In the genomic region with DNA sequence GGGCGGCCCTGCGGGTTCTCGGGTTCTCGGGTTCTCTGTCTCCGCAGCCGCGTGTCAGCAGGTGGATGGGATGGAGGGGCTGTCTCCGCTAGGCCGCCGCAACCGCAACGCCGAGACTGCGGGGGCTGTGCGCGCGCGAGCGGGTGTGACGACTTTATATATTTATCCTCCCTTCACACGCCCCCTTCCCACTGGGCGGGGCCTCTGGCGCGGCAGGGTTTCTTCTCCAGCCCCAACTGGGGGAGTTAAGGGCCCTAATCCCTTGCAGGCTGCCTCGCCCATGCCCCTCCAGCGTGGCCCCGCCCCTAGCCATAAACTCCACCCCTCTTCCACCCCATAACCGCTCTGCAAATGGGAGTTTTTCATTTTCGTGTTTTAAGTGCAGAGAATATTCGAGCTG, we compare ENCODE assay signal across 9 cellular contexts. TPM values are rescaled to one million over a fixed set of nuclear protein-coding genes. Genes with fewer than 3 reads are reported as not detected.
A peak's percentile ranks its signal among the peaks of the same experiment; 100 is the strongest.
DNase-seq lines count a peak whose midpoint lies in the region; ATAC-seq and TF ChIP-seq lines count a peak whose summit lies in the region.
"Had no signal": no experiment of that assay in that cellular context is flagged by ENCODE, and none has a peak within 500 bp of the region (broad histone marks: within the 10 kb centered on the region; RNA-seq: fewer than 3 reads in every experiment).

No MANE protein-coding gene starts in this region.

- H4K91ac ChIP-seq in H9 (ENCODE audit: insufficient read length, low read depth, low read length) = no peak overlapping the region

- H3K4me1 ChIP-seq in H9 (ENCODE audit: insufficient read depth, low read length) (peaks cover 10% of the 10 kb centered on the region; the same call in 1 of the 2 replicates), hepatocyte (ENCODE audit: insufficient read depth) (peaks cover 9% of the 10 kb centered on the region), spleen (peaks cover 5 to 28% (median 17%) of the 10 kb centered on the region in 6 donors)

- TF ChIP-seq CTCF in H9 (conservative IDR thresholded peaks at IDR 0.05) (no peak), hepatocyte (IDR thresholded peaks at IDR 0.05; ENCODE audit: poor library complexity) (no peak), spleen (IDR thresholded peaks at IDR 0.05 in 8 of 11, conservative IDR thresholded peaks at IDR 0.05 in 3 of 11) (no peak)

- no peak overlapping the region for H2BK120ac ChIP-seq in H9 (ENCODE audit: low read depth, low read length, poor library complexity, severe bottlenecking)

- H2AK5ac ChIP-seq in H9 (ENCODE audit: insufficient read length, low read length) = no peak overlapping the region

- H3K4me2 ChIP-seq in H9 (ENCODE audit: insufficient read depth, insufficient read length, low read length) = peak overlapping the region; percentile 90
- peak overlapping the region; percentile 68 for H3K4me2 ChIP-seq in hepatocyte
- H3K4me2 ChIP-seq: KMS-11 had no signal

- no peak overlapping the region for H3T11ph ChIP-seq in H9 (ENCODE audit: low read length)

- H3K9me3 ChIP-seq in H9 (ENCODE audit: control insufficient read depth, low read depth, low read length) = no peaks in the 10 kb centered on the region
- no peaks in the 10 kb centered on the region for H3K9me3 ChIP-seq in T-helper 17 cell (ENCODE audit: control insufficient read depth, low read length, poor library complexity, severe bottlenecking)
- no peaks in the 10 kb centered on the region for H3K9me3 ChIP-seq in hepatocyte (ENCODE audit: low read depth)
- H3K9me3 ChIP-seq in spleen = no peaks in the 10 kb centered on the region

- no peak overlapping the region for H3K23ac ChIP-seq in H9 (ENCODE audit: insufficient read length, low read depth, low read length)

- no peak for TF ChIP-seq POLR2A in spleen (IDR thresholded peaks at IDR 0.05)

- H3K79me1 ChIP-seq in H9 (ENCODE audit: insufficient read depth, low read depth, low read length, poor library complexity, severe bottlenecking) = no peaks in the 10 kb centered on the region

- no peak overlapping the region for H3K27ac ChIP-seq in H9 (ENCODE audit: insufficient read length, low read depth, low read length)
- no peak overlapping the region for H3K27ac ChIP-seq in hepatocyte
- H3K27ac ChIP-seq in spleen = peak overlapping the region in 4 of 8 donors; percentile 30 to 69 (median 36)
- H3K27ac ChIP-seq: KMS-11 had no signal

- H3K27me3 Mint-ChIP-seq in H9 (ENCODE audit: low read depth) = peaks cover 87% of the 10 kb centered on the region
- H3K27me3 Mint-ChIP-seq in T-helper 17 cell = peaks cover 79% of the 10 kb centered on the region

- H3K9me3 Mint-ChIP-seq in H9 = peaks cover 0 to 3% of the 10 kb centered on the region in 2 experiments; a peak in 2 of 5 replicates
- H3K9me3 Mint-ChIP-seq in stimulated activated effector memory CD8-positive, alpha-beta T cell treated with anti-CD3 and anti-CD28 coated beads, Interleukin-12 subunit alpha, Interleukin-12 subunit beta, amount 100 ng/mL, for 72 hours = no peaks in the 10 kb centered on the region

- no CpG with 5 or more reads among the region's 30 CpGs for WGBS in H9 (ENCODE audit: extremely low coverage, insufficient read length, low lambda C conversion rate)
- 4% methylated on average over 12 of the region's 30 CpGs for WGBS in hepatocyte (ENCODE audit: low lambda C conversion rate, missing lambda C conversion rate)
- 2 to 4% (median 3%) methylated on average over 26 to 30 of the region's 30 CpGs for whole genome bisulfite sequencing in spleen, 5 donors

- no peak overlapping the region for H2BK15ac ChIP-seq in H9 (ENCODE audit: low read depth, low read length)

- H4K20me1 ChIP-seq in H9 (ENCODE audit: control insufficient read depth, insufficient read depth, insufficient read length) (peaks cover 3% of the 10 kb centered on the region), hepatocyte (ENCODE audit: insufficient read depth, poor library complexity, severe bottlenecking) (no peaks in the 10 kb centered on the region)

- H3K18ac ChIP-seq in H9 (ENCODE audit: insufficient read length, low read depth, low read length) = no peak overlapping the region

- H3K9ac ChIP-seq in H9 (ENCODE audit: extremely low read depth, insufficient read length, low read length) = no peak overlapping the region
- H3K9ac ChIP-seq: KMS-11 had no signal

- no peak overlapping the region for H4K5ac ChIP-seq in H9 (ENCODE audit: insufficient read length, low read depth, low read length)

- peaks cover 37% of the 10 kb centered on the region for H3K23me2 ChIP-seq in H9 (ENCODE audit: insufficient read length, low read depth, low read length, poor library complexity, severe bottlenecking)

- H3K27me3 ChIP-seq in H9 (ENCODE audit: insufficient read depth, low read length) (peaks cover 14% of the 10 kb centered on the region; the same call in 1 of the 2 replicates), hepatocyte (peaks cover 89% of the 10 kb centered on the region), spleen (replicated peaks in 1 of 7) (peaks cover 8 to 99% (median 57%) of the 10 kb centered on the region in 7 donors)

- H3K4me1 Mint-ChIP-seq in H9 (peaks cover 36 to 39% of the 10 kb centered on the region in 2 experiments), T-helper 17 cell (peaks cover 17% of the 10 kb centered on the region)
- peaks cover 27% of the 10 kb centered on the region for H3K4me1 Mint-ChIP-seq in stimulated activated effector memory CD8-positive, alpha-beta T cell treated with anti-CD3 and anti-CD28 coated beads, Interleukin-12 subunit alpha, Interleukin-12 subunit beta, amount 100 ng/mL, for 72 hours

- H3K4me3 Mint-ChIP-seq in H9 = peak overlapping the region; percentile 59 to 77
- peak overlapping the region; percentile 39 for H3K4me3 Mint-ChIP-seq in T-helper 17 cell
- H3K4me3 Mint-ChIP-seq in stimulated activated effector memory CD8-positive, alpha-beta T cell treated with anti-CD3 and anti-CD28 coated beads, Interleukin-12 subunit alpha, Interleukin-12 subunit beta, amount 100 ng/mL, for 72 hours = no peak overlapping the region

- H2AFZ ChIP-seq in H9 (ENCODE audit: low read length) (no peak overlapping the region), hepatocyte (no peak overlapping the region)

- no peak overlapping the region for H3K14ac ChIP-seq in H9 (ENCODE audit: insufficient read depth, low read length)

- no peak overlapping the region for H4K8ac ChIP-seq in H9 (replicated peaks; ENCODE audit: insufficient read length, low read depth, low read length)

- H2BK20ac ChIP-seq in H9 (ENCODE audit: low read depth, low read length, poor library complexity, severe bottlenecking) = no peak overlapping the region

- no peak for ATAC-seq in T-helper 17 cell
- ATAC-seq in stimulated activated effector memory CD8-positive, alpha-beta T cell treated with anti-CD3 and anti-CD28 coated beads, Interleukin-12 subunit alpha, Interleukin-12 subunit beta, amount 100 ng/mL, for 72 hours = no peak

- H3K56ac ChIP-seq in H9 (ENCODE audit: insufficient read length, low read depth, low read length) = no peak overlapping the region

- peak overlapping the region in 1 of 3 experiments; percentile 82; a peak in 1 of 7 replicates for H3K27ac Mint-ChIP-seq in H9
- no peak overlapping the region for H3K27ac Mint-ChIP-seq in T-helper 17 cell
- H3K27ac Mint-ChIP-seq in stimulated activated effector memory CD8-positive, alpha-beta T cell treated with anti-CD3 and anti-CD28 coated beads, Interleukin-12 subunit alpha, Interleukin-12 subunit beta, amount 100 ng/mL, for 72 hours = no peak overlapping the region

- H2BK5ac ChIP-seq in H9 (ENCODE audit: insufficient read length, low read length) = no peak overlapping the region

- peaks cover 2% of the 10 kb centered on the region; the same call in 1 of the 2 replicates for H3K79me2 ChIP-seq in H9 (ENCODE audit: insufficient read depth, low read length)
- H3K79me2 ChIP-seq in hepatocyte = no peaks in the 10 kb centered on the region

- H3K9me2 ChIP-seq in hepatocyte (replicated peaks; ENCODE audit: insufficient read depth) = no peaks in the 10 kb centered on the region

- H3K4me3 ChIP-seq in hepatocyte (no peak overlapping the region), spleen (peak overlapping the region in 7 of 8 donors; percentile 3 to 59 (median 19))

- H3K36me3 Mint-ChIP-seq in H9 (ENCODE audit: insufficient read depth in 1 of 3, low read depth in 3 of 3) = no peaks in the 10 kb centered on the region
- H3K36me3 Mint-ChIP-seq in T-helper 17 cell (ENCODE audit: low read depth) = peaks cover 10% of the 10 kb centered on the region
- no peaks in the 10 kb centered on the region for H3K36me3 Mint-ChIP-seq in stimulated activated effector memory CD8-positive, alpha-beta T cell treated with anti-CD3 and anti-CD28 coated beads, Interleukin-12 subunit alpha, Interleukin-12 subunit beta, amount 100 ng/mL, for 72 hours

- intact Hi-C loops in spleen (cut with DNase I; ENCODE audit: low total_unique reads) = no loop called here

- no peak overlapping the region for H2BK12ac ChIP-seq in H9 (ENCODE audit: insufficient read length, low read depth, low read length)

- no peak overlapping the region for H3K4ac ChIP-seq in H9 (ENCODE audit: low read depth, low read length)

- no peaks in the 10 kb centered on the region for H3K36me3 ChIP-seq in hepatocyte (replicated peaks; ENCODE audit: insufficient read depth, low read depth)
- H3K36me3 ChIP-seq in spleen = no peaks in the 10 kb centered on the region

- DNase-seq in H9 (peak; percentile 47), T-helper 17 cell (no peak), hepatocyte (ENCODE audit: low spot score) (no peak), spleen (no peak), GM03348 (ENCODE audit: low spot score) (no peak), NCI-H2029 treated with DMSO at 0.1 percent for 48 hours (lab: John Stamatoyannopoulos, UW) (no peak)
- DNase-seq in stimulated activated effector memory CD8-positive, alpha-beta T cell treated with anti-CD3 and anti-CD28 coated beads, Interleukin-12 subunit alpha, Interleukin-12 subunit beta, amount 100 ng/mL, for 72 hours (ENCODE audit: low spot score in 2 of 2) = no peak

RNA-seq across cellular contexts. Expression of a gene that starts 3.4 kb away (rescaled TPM):
- 5.2 and 6.2 TPM in 2 replicates for total RNA-seq in H9 (2021)
- not detected for total RNA-seq in T-helper 17 cell
- total RNA-seq in hepatocyte = 0.12 TPM in 1 of 2 replicates, not detected in the other
- polyA plus RNA-seq in hepatocyte = not detected in 2 replicates
- total RNA-seq in spleen = 10 to 100 TPM; 12.5 to 35.0 (median 24.5) TPM
- polyA plus RNA-seq in spleen = 1 to 10 TPM; 1.6 to 3.3 (median 3.0) TPM
- total RNA-seq: Daoy had no signal
